ENCODE assay signal across 9 cellular contexts in genomic region chr15:22253676-22254408, GRCh38.
DNase-seq lines count a peak whose midpoint lies in the region; ATAC-seq and TF ChIP-seq lines count a peak whose summit lies in the region.
"Had no signal": no experiment of that assay in that cellular context is flagged by ENCODE, and none has a peak within 500 bp of the region (broad histone marks: within the 10 kb centered on the region; RNA-seq: fewer than 3 reads in every experiment).

No MANE protein-coding gene starts in this region.

- H3K4me3 Mint-ChIP-seq in activated CD8-positive, alpha-beta T cell treated with anti-CD3 and anti-CD28 coated beads, Interleukin-2, amount 10 ng/mL, durations not matched to agents 7 days and 5 days, result no peak overlapping the region

- H3K9me3 ChIP-seq in right atrium auricular region, result no peaks in the 10 kb centered on the region

- H3K36me3 ChIP-seq in right atrium auricular region, result no peaks in the 10 kb centered on the region

- no peaks in the 10 kb centered on the region for H3K27me3 ChIP-seq in right atrium auricular region

- H3K27ac ChIP-seq in right atrium auricular region, result no peak overlapping the region

- no peak overlapping the region for H3K4me3 ChIP-seq in GM12865 (ENCODE audit: low read depth, low read length)
- no peak overlapping the region for H3K4me3 ChIP-seq in right atrium auricular region

- H3K36me3 Mint-ChIP-seq in activated CD8-positive, alpha-beta T cell treated with anti-CD3 and anti-CD28 coated beads, Interleukin-2, amount 10 ng/mL, durations not matched to agents 7 days and 5 days (ENCODE audit: low read depth), result no peaks in the 10 kb centered on the region

- no peak for TF ChIP-seq CTCF in GM12865 (IDR thresholded peaks at IDR 0.05; ENCODE audit: insufficient read depth, low read depth, low read length, missing control alignments)
- TF ChIP-seq CTCF in right atrium auricular region (IDR thresholded peaks at IDR 0.05), result no peak

- no peaks in the 10 kb centered on the region for H3K9me3 Mint-ChIP-seq in activated CD8-positive, alpha-beta T cell treated with anti-CD3 and anti-CD28 coated beads, Interleukin-2, amount 10 ng/mL, durations not matched to agents 7 days and 5 days (ENCODE audit: insufficient read depth)

- peak; percentile 67 for DNase-seq in GM12865 (ENCODE audit: low read depth)
- peak; percentile 22 for DNase-seq in activated CD8-positive, alpha-beta T cell treated with anti-CD3 and anti-CD28 coated beads, Interleukin-2, amount 10 ng/mL, durations not matched to agents 7 days and 5 days
- no peak for DNase-seq in amygdala (lab: John Stamatoyannopoulos, UW)
- no peak for DNase-seq in GOT3 (lab: John Stamatoyannopoulos, UW)
- no peak for DNase-seq in NCI-H446 (lab: John Stamatoyannopoulos, UW)
- DNase-seq in right atrium auricular region (ENCODE audit: low spot score), result no peak
- DNase-seq: NCI-H2171 had no signal

- H3K27me3 Mint-ChIP-seq in activated CD8-positive, alpha-beta T cell treated with anti-CD3 and anti-CD28 coated beads, Interleukin-2, amount 10 ng/mL, durations not matched to agents 7 days and 5 days (ENCODE audit: low read depth), result peaks cover 14% of the 10 kb centered on the region

- H3K27ac Mint-ChIP-seq in activated CD8-positive, alpha-beta T cell treated with anti-CD3 and anti-CD28 coated beads, Interleukin-2, amount 10 ng/mL, durations not matched to agents 7 days and 5 days, result peak overlapping the region; percentile 46

- H3K4me1 Mint-ChIP-seq in activated CD8-positive, alpha-beta T cell treated with anti-CD3 and anti-CD28 coated beads, Interleukin-2, amount 10 ng/mL, durations not matched to agents 7 days and 5 days (ENCODE audit: low read depth), result peaks cover 15% of the 10 kb centered on the region

- POLR2A ChIA-PET in activated CD8-positive, alpha-beta T cell treated with anti-CD3 and anti-CD28 coated beads, Interleukin-2, amount 10 ng/mL, durations not matched to agents 7 days and 5 days (lab: Charles Lee), result no interaction called here

- CTCF ChIA-PET in activated CD8-positive, alpha-beta T cell treated with anti-CD3 and anti-CD28 coated beads, Interleukin-2, amount 10 ng/mL, durations not matched to agents 7 days and 5 days (lab: Charles Lee), result no interaction called here

- ATAC-seq in GM19438 (IDR thresholded peaks at IDR 0.05; ENCODE audit: low read depth, unreplicated experiment) (peak; percentile 74), HG03039 (IDR thresholded peaks at IDR 0.05; ENCODE audit: unreplicated experiment) (peak; percentile 79)
- peak; percentile 27 for ATAC-seq in activated CD8-positive, alpha-beta T cell treated with anti-CD3 and anti-CD28 coated beads, Interleukin-2, amount 10 ng/mL, durations not matched to agents 7 days and 5 days

- H3K4me1 ChIP-seq in right atrium auricular region, result no peaks in the 10 kb centered on the region

Comparison
In these comparisons a context has a peak if more than half of its experiments do, and no peak if none do; other contexts are left out.
1. DNase-seq: peak in GM12865 (single experiment) and activated CD8-positive, alpha-beta T cell treated with anti-CD3 and anti-CD28 coated beads, Interleukin-2, amount 10 ng/mL, durations not matched to agents 7 days and 5 days (single experiment); none in amygdala (0 of 56), GOT3 (single experiment), NCI-H446 (0 of 2) and right atrium auricular region (single experiment).
2. ATAC-seq: peak in every context shown above with its lines; median percentile 79 in HG03039; 74 in GM19438; 27 in activated CD8-positive, alpha-beta T cell treated with anti-CD3 and anti-CD28 coated beads, Interleukin-2, amount 10 ng/mL, durations not matched to agents 7 days and 5 days.